ENCODE assay signal across 8 cellular contexts in genomic region chr12:121839106-121839992, GRCh38. TPM values are rescaled to one million over a fixed set of nuclear protein-coding genes. Genes with fewer than 3 reads are reported as not detected.
DNase-seq lines count a peak whose midpoint lies in the region; ATAC-seq and TF ChIP-seq lines count a peak whose summit lies in the region.

No MANE protein-coding gene starts in this region.

- 12% methylated on average over 52 to 53 of the region's 53 CpGs for WGBS in esophagus, 2 donors

- H3K27me3 ChIP-seq in esophagus (ENCODE audit: control insufficient read depth in 1 of 2, insufficient read depth in 2 of 2, low read length in 2 of 2) (no peaks in the 10 kb centered on the region), muscle layer of colon (ENCODE audit: control insufficient read depth in 1 of 2, insufficient read depth in 2 of 2, low read length in 2 of 2) (no peaks in the 10 kb centered on the region)

- H3K4me1 ChIP-seq in OCI-LY7 (ENCODE audit: insufficient read depth, low read length, poor library complexity, severe bottlenecking) (peaks cover 13% of the 10 kb centered on the region), esophagus (ENCODE audit: control insufficient read depth in 2 of 2, insufficient read depth in 2 of 2, low read length in 1 of 2) (no peaks in the 10 kb centered on the region), muscle layer of colon (ENCODE audit: insufficient read depth, low read length) (peaks cover 5% of the 10 kb centered on the region)

- no TSS peak for BruUV-seq in OCI-LY7 (replicated peaks; lab: Mats Ljungman, UMichigan)

- H3K4me3 ChIP-seq in OCI-LY7 (ENCODE audit: low read depth, low read length, poor library complexity, severe bottlenecking) (peak overlapping the region; percentile 71), esophagus (ENCODE audit: low read depth in 1 of 2, low read length in 2 of 2) (peak overlapping the region; percentile 61 to 70), muscle layer of colon (ENCODE audit: low read depth in 1 of 2, low read length in 2 of 2) (peak overlapping the region; percentile 64 to 92)

- 0 out of 2 replicates have a peak, but pooled peaks have one; percentile 35 for TF ChIP-seq CTCF in OCI-LY7 (conservative IDR thresholded peaks at IDR 0.05; ENCODE audit: low read length)

- CTCF ChIA-PET in OCI-LY7 (lab: Charles Lee; ENCODE audit: unreplicated experiment): no interaction called here

- intact Hi-C loops in OCI-LY7 (cut with micrococcal nuclease; ENCODE audit: unreplicated experiment): loop anchor here (2.0 kb wide), 1 partner anchor 49 kb away; the partner anchor contains the start of gene PSMD9

- H3K9ac ChIP-seq in muscle layer of colon (ENCODE audit: low read length): peak overlapping the region; percentile 36

- H3K4me2 ChIP-seq in OCI-LY7 (ENCODE audit: low read length): peak overlapping the region; percentile 72

- peak; percentile 98 for DNase-seq in DMS 273 (lab: John Stamatoyannopoulos, UW; ENCODE audit: unreplicated experiment)
- peak; percentile 56 for DNase-seq in HuH-7 (ENCODE audit: low spot score)
- peak; percentile 99 for DNase-seq in OCI-LY7 (ENCODE audit: low spot score)
- peak; percentile 100 for DNase-seq in activated T-cell treated with anti-CD3 and anti-CD28 coated beads, Interleukin-2, amount 50 U/mL, for 1 hour
- DNase-seq in stimulated activated CD8-positive, alpha-beta memory T cell treated with anti-CD3 and anti-CD28 coated beads, Interleukin-7, amount 100 ng/mL, for 1 hour (ENCODE audit: low read depth in 2 of 2): peak; percentile 99 to 100

- H3K27ac ChIP-seq in OCI-LY7 (ENCODE audit: low read depth, low read length, poor library complexity, severe bottlenecking) (no peak overlapping the region), esophagus (ENCODE audit: low read depth in 2 of 2, low read length in 1 of 2) (peak overlapping the region; percentile 50 to 79), muscle layer of colon (ENCODE audit: low read depth, low read length) (peak overlapping the region; percentile 72)

- no peaks in the 10 kb centered on the region for H4K20me1 ChIP-seq in OCI-LY7 (ENCODE audit: insufficient read depth, low read length)

- peak; percentile 93 for ATAC-seq in GM21515 (IDR thresholded peaks at IDR 0.05; ENCODE audit: unreplicated experiment)

- no peaks in the 10 kb centered on the region for H3K9me2 ChIP-seq in OCI-LY7 (ENCODE audit: insufficient read depth, low read length)

- H3K79me2 ChIP-seq in OCI-LY7 (ENCODE audit: insufficient read depth, low read depth, low read length): no peaks in the 10 kb centered on the region

- H3K9me3 ChIP-seq in OCI-LY7 (ENCODE audit: low read length) (no peaks in the 10 kb centered on the region), esophagus (ENCODE audit: control insufficient read depth in 2 of 2, insufficient read depth in 1 of 2, low read depth in 1 of 2, low read length in 1 of 2) (no peaks in the 10 kb centered on the region), muscle layer of colon (ENCODE audit: low read length) (no peaks in the 10 kb centered on the region)

- H2AFZ ChIP-seq in OCI-LY7 (ENCODE audit: low read length): peak overlapping the region; percentile 76

- POLR2A ChIA-PET in OCI-LY7 (lab: Charles Lee): no interaction called here

- H3K36me3 ChIP-seq in OCI-LY7 (ENCODE audit: insufficient read depth, low read length) (no peaks in the 10 kb centered on the region), esophagus (ENCODE audit: control insufficient read depth in 2 of 2, insufficient read depth in 2 of 2, low read length in 1 of 2) (no peaks in the 10 kb centered on the region), muscle layer of colon (ENCODE audit: insufficient read depth, low read length) (no peaks in the 10 kb centered on the region)

RNA-seq across cellular contexts. Expression of gene HPD, which starts 19.3 kb away (rescaled TPM):
- total RNA-seq in OCI-LY7 (2014; rRNA removed; shearing (Covaris generic)): not detected in 2 replicates
- not detected in 2 replicates for total RNA-seq in OCI-LY7 (2022)
- under 1 TPM; 0.29 to 0.31 TPM for polyA plus RNA-seq in esophagus

RNA-seq across cellular contexts. Expression of gene SETD1B, which starts 35.5 kb away (rescaled TPM):
- total RNA-seq in OCI-LY7 (2014; rRNA removed; shearing (Covaris generic)): 3.3 and 4.7 TPM in 2 replicates
- total RNA-seq in OCI-LY7 (2022): 22.5 and 24.3 TPM in 2 replicates
- polyA plus RNA-seq in esophagus: 10 to 100 TPM in 1 of 2 donors, 1 to 10 TPM in 1; 7.7 to 12.8 TPM

RNA-seq across cellular contexts. Expression of gene RHOF, which starts 45.9 kb away (rescaled TPM):
- 23.5 and 29.2 TPM in 2 replicates for total RNA-seq in OCI-LY7 (2014; rRNA removed; shearing (Covaris generic))
- 45.7 and 53.7 TPM in 2 replicates for total RNA-seq in OCI-LY7 (2022)
- 1 to 10 TPM; 5.8 to 6.4 TPM for polyA plus RNA-seq in esophagus

RNA-seq across cellular contexts. Expression of gene PSMD9, which starts 49.2 kb away (rescaled TPM):
- 135 and 142 TPM in 2 replicates for total RNA-seq in OCI-LY7 (2014; rRNA removed; shearing (Covaris generic))
- total RNA-seq in OCI-LY7 (2022): 89.2 and 90.2 TPM in 2 replicates
- polyA plus RNA-seq in esophagus: 10 to 100 TPM; 18.3 to 88.2 TPM
